ENCODE assay signal across 16 cellular contexts in the genomic region with DNA sequence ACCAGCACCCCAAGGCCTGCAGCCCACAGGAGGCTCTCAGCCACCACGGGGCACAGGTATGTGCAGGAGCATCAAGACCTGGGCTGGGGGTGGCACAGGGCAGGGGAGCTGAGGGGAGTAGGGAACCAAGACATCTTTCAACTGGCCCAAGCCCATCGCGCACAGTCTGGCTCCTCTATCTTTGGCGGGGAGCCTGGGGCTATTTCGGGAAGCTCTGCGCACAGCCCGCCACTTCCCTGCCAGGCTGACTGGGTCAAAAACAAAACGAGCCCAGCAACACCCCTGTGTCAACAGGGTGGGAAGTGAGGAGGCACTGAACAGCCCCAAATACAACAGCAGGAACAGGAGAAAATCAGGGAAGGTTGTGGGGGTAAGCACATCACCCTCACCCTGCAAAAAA.
DNase-seq lines count a peak whose midpoint lies in the region; ATAC-seq and TF ChIP-seq lines count a peak whose summit lies in the region.
"Had no signal": no experiment of that assay in that cellular context is flagged by ENCODE, and none has a peak within 500 bp of the region (broad histone marks: within the 10 kb centered on the region; RNA-seq: fewer than 3 reads in every experiment).

No MANE protein-coding gene starts in this region.

- H3K4me3 ChIP-seq in dorsolateral prefrontal cortex (no peak overlapping the region), lower lobe of right lung (no peak overlapping the region), testis (no peak overlapping the region), suprapubic skin (no peak overlapping the region)
- H3K4me3 ChIP-seq: MG63, skin epidermis had no signal

- H3K4me1 ChIP-seq in lower lobe of right lung (peaks cover 66% of the 10 kb centered on the region), testis (peaks cover 60% of the 10 kb centered on the region), suprapubic skin (peaks cover 52% of the 10 kb centered on the region)

- intact Hi-C loops in dorsolateral prefrontal cortex (cut with DNase I), result no loop called here
- intact Hi-C loops in lower lobe of right lung (cut with DNase I), result no loop called here
- intact Hi-C loops in testis (cut with DNase I; ENCODE audit: low total_unique reads), result no loop called here

- H3K36me3 ChIP-seq in lower lobe of right lung (no peaks in the 10 kb centered on the region), testis (ENCODE audit: low read depth, missing control alignments) (no peaks in the 10 kb centered on the region), suprapubic skin (no peaks in the 10 kb centered on the region)
- H3K36me3 ChIP-seq: MG63 had no signal

- WGBS in testis, 2 donors, result 18 to 76% methylated on average over 6 to 8 of the region's 8 CpGs
- WGBS in suprapubic skin, result 35% methylated on average over 8 of the region's 8 CpGs

- no peak for TF ChIP-seq POLR2A in testis (IDR thresholded peaks at IDR 0.05)
- no peak for TF ChIP-seq POLR2A in suprapubic skin (IDR thresholded peaks at IDR 0.05)

- H3K36me3 Mint-ChIP-seq in osteocyte (ENCODE audit: unreplicated experiment), result no peaks in the 10 kb centered on the region
- H3K36me3 Mint-ChIP-seq: activated naive CD4-positive, alpha-beta T cell treated with anti-CD3 and anti-CD28 coated beads, Interleukin-2, amount 50 U/mL, for 24 hours had no signal

- peak overlapping the region in 58 of 59 donors; percentile 12 to 96 (median 82) for H3K27ac ChIP-seq in dorsolateral prefrontal cortex
- peak overlapping the region; percentile 22 for H3K27ac ChIP-seq in lower lobe of right lung
- H3K27ac ChIP-seq in testis, result peak overlapping the region; percentile 5 to 55
- no peak overlapping the region for H3K27ac ChIP-seq in suprapubic skin
- H3K27ac ChIP-seq: RWPE1 had no signal

- no peaks in the 10 kb centered on the region for H3K27me3 ChIP-seq in dorsolateral prefrontal cortex
- no peaks in the 10 kb centered on the region for H3K27me3 ChIP-seq in lower lobe of right lung (ENCODE audit: low read depth)
- no peaks in the 10 kb centered on the region for H3K27me3 ChIP-seq in testis
- H3K27me3 ChIP-seq in suprapubic skin, result no peaks in the 10 kb centered on the region
- H3K27me3 ChIP-seq: MG63 had no signal

- H3K4me1 Mint-ChIP-seq in osteocyte (ENCODE audit: unreplicated experiment), result peaks cover 28% of the 10 kb centered on the region

- TF ChIP-seq CTCF in dorsolateral prefrontal cortex (IDR thresholded peaks at IDR 0.05 in 54 of 56, conservative IDR thresholded peaks at IDR 0.05 in 2 of 56; ENCODE audit: low read depth in 1 of 56, partially characterized antibody in 56 of 56), result no peak
- no peak for TF ChIP-seq CTCF in lower lobe of right lung (IDR thresholded peaks at IDR 0.05)
- no peak for TF ChIP-seq CTCF in testis (IDR thresholded peaks at IDR 0.05)
- no peak for TF ChIP-seq CTCF in osteocyte (IDR thresholded peaks at IDR 0.05)
- TF ChIP-seq CTCF in suprapubic skin (IDR thresholded peaks at IDR 0.05), result no peak

- no peak overlapping the region for H3K4me3 Mint-ChIP-seq in osteocyte (ENCODE audit: unreplicated experiment)
- H3K4me3 Mint-ChIP-seq: activated CD4-positive, alpha-beta memory T cell treated with anti-CD3 and anti-CD28 coated beads, Interleukin-2, amount 10 ng/mL, durations not matched to agents 7 days and 5 days; activated naive CD4-positive, alpha-beta T cell treated with anti-CD3 and anti-CD28 coated beads, Interleukin-2, amount 50 U/mL, for 24 hours had no signal

- H3K27ac Mint-ChIP-seq in osteocyte (ENCODE audit: unreplicated experiment), result no peak overlapping the region
- H3K27ac Mint-ChIP-seq: activated CD4-positive, alpha-beta memory T cell treated with anti-CD3 and anti-CD28 coated beads, Interleukin-2, amount 10 ng/mL, durations not matched to agents 7 days and 5 days; activated naive CD4-positive, alpha-beta T cell treated with anti-CD3 and anti-CD28 coated beads, Interleukin-2, amount 50 U/mL, for 24 hours had no signal

- H3K9me3 ChIP-seq in lower lobe of right lung (no peaks in the 10 kb centered on the region), testis (no peaks in the 10 kb centered on the region), suprapubic skin (no peaks in the 10 kb centered on the region)
- H3K9me3 ChIP-seq: MG63 had no signal

- DNase-seq in NCI-H446 treated with DMSO at 0.1 percent for 48 hours (lab: John Stamatoyannopoulos, UW) (peak; percentile 38), dorsolateral prefrontal cortex (peak in 9 of 10 donors; percentile 42 to 96 (median 74)), lower lobe of right lung (peak; percentile 38), testis (peak; percentile 74), osteocyte (ENCODE audit: extremely low spot score, unreplicated experiment) (no peak), SIG-M5 treated with dmso at 0.1 percent for 504 hours (lab: John Stamatoyannopoulos, UW; ENCODE audit: unreplicated experiment) (no peak), suprapubic skin (ENCODE audit: low spot score in 2 of 2) (no peak)
- DNase-seq: activated CD4-positive, alpha-beta memory T cell treated with anti-CD3 and anti-CD28 coated beads, Interleukin-2, amount 10 ng/mL, durations not matched to agents 7 days and 5 days; effector CD8-positive, alpha-beta T cell; MG63; NCI-H226; T1000 had no signal

- TF ChIP-seq EP300 in suprapubic skin (IDR thresholded peaks at IDR 0.05), result no peak

- no peaks in the 10 kb centered on the region for H3K27me3 Mint-ChIP-seq in osteocyte (ENCODE audit: unreplicated experiment)
- H3K27me3 Mint-ChIP-seq: activated CD4-positive, alpha-beta memory T cell treated with anti-CD3 and anti-CD28 coated beads, Interleukin-2, amount 10 ng/mL, durations not matched to agents 7 days and 5 days; activated naive CD4-positive, alpha-beta T cell treated with anti-CD3 and anti-CD28 coated beads, Interleukin-2, amount 50 U/mL, for 24 hours had no signal

- no peaks in the 10 kb centered on the region for H3K9me3 Mint-ChIP-seq in osteocyte (ENCODE audit: unreplicated experiment)
- H3K9me3 Mint-ChIP-seq: activated CD4-positive, alpha-beta memory T cell treated with anti-CD3 and anti-CD28 coated beads, Interleukin-2, amount 10 ng/mL, durations not matched to agents 7 days and 5 days; activated naive CD4-positive, alpha-beta T cell treated with anti-CD3 and anti-CD28 coated beads, Interleukin-2, amount 50 U/mL, for 24 hours had no signal

- no peak for ATAC-seq in lower lobe of right lung
- no peak for ATAC-seq in HG02852 (IDR thresholded peaks at IDR 0.05; ENCODE audit: unreplicated experiment)

Comparison
In these comparisons a context has a peak if more than half of its experiments do, and no peak if none do; other contexts are left out.
1. DNase-seq: peak in NCI-H446 treated with DMSO at 0.1 percent for 48 hours (single experiment), dorsolateral prefrontal cortex (9 of 10), lower lobe of right lung (single experiment) and testis (single experiment); none in osteocyte (single experiment), SIG-M5 treated with dmso at 0.1 percent for 504 hours (single experiment) and suprapubic skin (0 of 2).